In genomic region chr6:49604080-49604479, GRCh38 we compare ENCODE assay signal across 13 cellular contexts. TPM values are rescaled to one million over a fixed set of nuclear protein-coding genes. Genes with fewer than 3 reads are reported as not detected.
"Had no signal": no experiment of that assay in that cellular context is flagged by ENCODE, and none has a peak within 500 bp of the region (broad histone marks: within the 10 kb centered on the region; RNA-seq: fewer than 3 reads in every experiment).

No MANE protein-coding gene starts in this region.

RNA-seq across cellular contexts. Expression of gene RHAG, which starts 32.6 kb away (rescaled TPM):
- total RNA-seq: activated B cell treated with CpG ODN at 0.5 μM for 24 hours; activated CD4-positive, alpha-beta memory T cell treated with anti-CD3 and anti-CD28 coated beads for 36 hours; activated CD4-positive, alpha-beta memory T cell treated with anti-CD3 and anti-CD28 coated beads, Interleukin-2, amount 10 ng/mL, durations not matched to agents 7 days and 5 days; activated CD4-positive, alpha-beta T cell treated with anti-CD3 and anti-CD28 coated beads for 36 hours; activated CD4-positive, alpha-beta T cell treated with anti-CD3 and anti-CD28 coated beads, Interleukin-2, amount 10 ng/mL, durations not matched to agents 24 days and 14 days; activated CD4-positive, alpha-beta T cell treated with anti-CD3 and anti-CD28 coated beads, Interleukin-2, amount 10 ng/mL, durations not matched to agents 7 days and 5 days; activated CD8-positive, alpha-beta memory T cell treated with anti-CD3 and anti-CD28 coated beads for 36 hours; activated CD8-positive, alpha-beta memory T cell treated with anti-CD3 and anti-CD28 coated beads, Interleukin-2, amount 10 ng/mL, durations not matched to agents 7 days and 5 days; activated CD8-positive, alpha-beta T cell treated with anti-CD3 and anti-CD28 coated beads for 36 hours; activated CD8-positive, alpha-beta T cell treated with anti-CD3 and anti-CD28 coated beads, Interleukin-2, amount 10 ng/mL, durations not matched to agents 7 days and 5 days; T-helper 1 cell treated with Interleukin-12 subunit alpha and Interleukin-12 subunit beta and Interleukin-4 antibody, amounts not matched to agents 30 ng/mL and 1 ng/mL, for 36 hours; T-helper 17 cell; T-helper 2 cell treated with Interferon-gamma antibody and Interleukin-4, amounts not matched to agents 100 ng/mL and 5 ng/mL, for 36 hours had no signal

RNA-seq across cellular contexts. Expression of gene C6orf141, which starts 53.6 kb away (rescaled TPM):
- total RNA-seq: activated B cell treated with CpG ODN at 0.5 μM for 24 hours; activated CD4-positive, alpha-beta T cell treated with anti-CD3 and anti-CD28 coated beads, Interleukin-2, amount 10 ng/mL, durations not matched to agents 24 days and 14 days; activated CD8-positive, alpha-beta memory T cell treated with anti-CD3 and anti-CD28 coated beads for 36 hours; activated CD8-positive, alpha-beta memory T cell treated with anti-CD3 and anti-CD28 coated beads, Interleukin-2, amount 10 ng/mL, durations not matched to agents 7 days and 5 days; T-helper 1 cell treated with Interleukin-12 subunit alpha and Interleukin-12 subunit beta and Interleukin-4 antibody, amounts not matched to agents 30 ng/mL and 1 ng/mL, for 36 hours; T-helper 17 cell had no signal
